8 cellular contexts compared by ENCODE assay signal in the genomic region with DNA sequence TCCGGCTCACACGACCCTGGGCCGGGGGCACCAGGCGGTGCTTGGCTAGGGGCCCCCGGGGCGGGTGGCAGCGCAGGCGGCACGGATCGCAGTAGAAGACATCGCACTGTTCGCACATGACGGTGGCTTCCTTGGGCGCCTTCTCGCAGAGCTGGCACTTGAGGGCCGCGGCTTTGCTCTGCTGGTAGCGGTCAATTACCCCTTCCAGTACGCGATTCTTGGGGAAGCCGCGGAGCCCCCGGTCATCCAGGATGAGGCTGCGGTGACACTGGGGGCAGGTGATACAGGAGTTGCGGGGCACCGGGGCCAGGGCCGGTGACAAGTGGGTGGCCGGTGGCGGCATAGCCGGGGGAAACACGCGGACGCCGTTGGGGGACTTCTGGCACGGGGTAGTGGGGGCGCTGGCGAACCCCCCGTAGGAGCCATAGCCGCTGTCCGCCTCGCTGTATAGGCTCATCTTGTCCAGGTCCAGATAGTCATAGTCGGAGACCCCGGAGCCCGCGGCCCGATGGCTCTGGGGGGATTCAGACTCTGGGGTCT. TPM values are rescaled to one million over a fixed set of nuclear protein-coding genes. Genes with fewer than 3 reads are reported as not detected.
DNase-seq lines count a peak whose midpoint lies in the region; ATAC-seq, FAIRE-seq and TF ChIP-seq lines count a peak whose summit lies in the region.

No MANE protein-coding gene starts in this region.

- H3K4me1 Mint-ChIP-seq in astrocyte (ENCODE audit: low read depth, unreplicated experiment), result peaks cover 12% of the 10 kb centered on the region

- peak overlapping the region; percentile 96 for H2AFZ ChIP-seq in astrocyte (ENCODE audit: low read depth, low read length)

- H3K27ac Mint-ChIP-seq in astrocyte (ENCODE audit: unreplicated experiment), result no peak overlapping the region

- peak overlapping the region; percentile 87 for H3K4me3 Mint-ChIP-seq in astrocyte (ENCODE audit: unreplicated experiment)

- no peaks in the 10 kb centered on the region for H4K20me1 ChIP-seq in astrocyte (ENCODE audit: insufficient read depth, low read length)

- H3K36me3 Mint-ChIP-seq in astrocyte (ENCODE audit: low read depth, unreplicated experiment), result no peaks in the 10 kb centered on the region

- peak overlapping the region; percentile 96 for H3K4me2 ChIP-seq in astrocyte (ENCODE audit: low read length)

- no peaks in the 10 kb centered on the region for H3K9me3 Mint-ChIP-seq in astrocyte (ENCODE audit: unreplicated experiment)

- H3K4me1 ChIP-seq in astrocyte (ENCODE audit: insufficient read depth, low read length), result peaks cover 21% of the 10 kb centered on the region

- no peak for TF ChIP-seq CTCF in astrocyte (IDR thresholded peaks at IDR 0.05; ENCODE audit: insufficient read depth, low read depth, low read length)

- FAIRE-seq in GM12892 (lab: Jason Lieb, UNC) (no peak), astrocyte (lab: Jason Lieb, UNC) (no peak)

- H3K9ac ChIP-seq in astrocyte (ENCODE audit: low read length), result no peak overlapping the region

- H3K9me3 ChIP-seq in astrocyte (ENCODE audit: insufficient read depth, low read depth, low read length), result no peaks in the 10 kb centered on the region

- H3K27me3 Mint-ChIP-seq in astrocyte (ENCODE audit: low read depth, unreplicated experiment), result peaks cover 15% of the 10 kb centered on the region

- H3K27me3 ChIP-seq in astrocyte (ENCODE audit: insufficient read depth, low read length), result peaks cover 23% of the 10 kb centered on the region

- DNase-seq in GM12892 (ENCODE audit: insufficient read length) (peak; percentile 13), NCI-H1105 treated with DMSO at 0.1 percent for 48 hours (lab: John Stamatoyannopoulos, UW) (peak; percentile 50), astrocyte (ENCODE audit: low read depth) (no peak), iris pigment epithelial cell (ENCODE audit: low read depth) (peak; percentile 6), GM03348 (ENCODE audit: low spot score) (no peak)
- DNase-seq in stimulated activated CD4-positive, alpha-beta T cell treated with anti-CD3 and anti-CD28 coated beads, Interleukin-2, amount 100 ng/mL, for 48 hours, result peak; percentile 1 to 30

- no peaks in the 10 kb centered on the region for H3K79me2 ChIP-seq in astrocyte (ENCODE audit: insufficient read depth, low read length)

- TF ChIP-seq POLR2A in GM12892 (IDR thresholded peaks at IDR 0.05; ENCODE audit: low read depth, low read length), result no peak

- no peak overlapping the region for H3K27ac ChIP-seq in astrocyte (ENCODE audit: low read depth, low read length)

- ATAC-seq in GM21390 (IDR thresholded peaks at IDR 0.05; ENCODE audit: unreplicated experiment), result no peak
- ATAC-seq in GM18861 (IDR thresholded peaks at IDR 0.05; ENCODE audit: unreplicated experiment), result no peak

- H3K4me3 ChIP-seq in astrocyte (ENCODE audit: insufficient read depth, low read depth, low read length), result peak overlapping the region; percentile 70

- H3K36me3 ChIP-seq in astrocyte (ENCODE audit: insufficient read depth, low read length), result no peaks in the 10 kb centered on the region

RNA-seq across cellular contexts. Expression of a gene that starts 0.6 kb away (rescaled TPM):
- 0.21 TPM for polyA plus RNA-seq in GM12892 (2012; ENCODE audit: missing spikeins)
- 4.7 and 5.7 TPM in 2 replicates for total RNA-seq in astrocyte

Comparison
In these comparisons a context has a peak if more than half of its experiments do, and no peak if none do; other contexts are left out.
1. DNase-seq: peak in GM12892 (single experiment), NCI-H1105 treated with DMSO at 0.1 percent for 48 hours (single experiment), iris pigment epithelial cell (single experiment) and stimulated activated CD4-positive, alpha-beta T cell treated with anti-CD3 and anti-CD28 coated beads, Interleukin-2, amount 100 ng/mL, for 48 hours (2 of 2); none in astrocyte (single experiment) and GM03348 (single experiment).